Comparison of ENCODE assay signal across 11 cellular contexts in the genomic region with DNA sequence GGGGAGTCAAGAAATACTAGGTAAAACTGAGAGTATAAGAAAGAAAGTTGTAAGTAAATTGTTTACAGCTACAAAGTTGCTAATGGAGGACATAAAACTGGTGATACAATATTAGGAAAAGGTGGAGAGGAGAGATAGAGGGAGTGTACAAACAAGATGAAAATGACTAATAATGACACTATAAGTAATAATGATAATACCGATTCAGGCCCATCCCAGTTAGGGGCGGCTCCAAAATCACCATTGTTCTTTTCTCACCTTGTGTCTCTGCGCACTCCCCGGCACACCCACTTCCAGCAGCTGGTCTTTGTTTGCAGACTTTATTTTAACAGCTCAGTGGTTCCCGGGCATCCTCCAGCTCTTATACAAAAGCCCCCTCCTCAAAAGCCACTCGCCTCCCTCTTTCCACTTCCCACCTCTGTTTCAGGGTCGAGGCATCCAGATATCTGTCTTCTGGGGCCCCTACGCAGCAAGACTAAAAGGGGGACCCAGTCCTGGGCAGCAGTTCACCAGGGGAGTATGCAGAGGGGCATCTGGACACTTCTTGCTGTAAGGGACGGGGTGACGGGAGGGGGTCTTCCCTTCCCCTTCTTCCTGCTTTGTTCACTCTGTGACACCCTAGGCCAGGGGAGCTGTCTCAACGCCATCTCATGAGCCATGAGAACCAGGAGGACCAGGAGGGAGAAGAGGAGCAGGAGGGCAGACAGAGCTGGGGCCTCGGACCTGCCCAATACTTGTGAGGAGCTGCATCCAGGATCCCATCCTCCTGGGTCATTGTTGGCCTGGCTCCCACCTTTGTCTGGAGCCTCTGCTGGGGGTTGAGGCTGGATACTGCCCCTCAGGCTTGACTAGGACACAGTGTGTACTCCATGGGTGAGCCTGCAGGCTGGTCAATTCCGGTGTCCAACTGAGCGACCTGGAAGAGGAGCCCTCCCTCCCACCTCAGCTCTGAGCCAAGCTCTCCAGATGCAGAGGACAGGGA. TPM values are rescaled to one million over a fixed set of nuclear protein-coding genes. Genes with fewer than 3 reads are reported as not detected.
DNase-seq lines count a peak whose midpoint lies in the region; ATAC-seq and TF ChIP-seq lines count a peak whose summit lies in the region.
"Had no signal": no experiment of that assay in that cellular context is flagged by ENCODE, and none has a peak within 500 bp of the region (broad histone marks: within the 10 kb centered on the region; RNA-seq: fewer than 3 reads in every experiment).

No MANE protein-coding gene starts in this region.

- H3K27me3 ChIP-seq in heart left ventricle (no peaks in the 10 kb centered on the region), breast epithelium (no peaks in the 10 kb centered on the region), muscle layer of colon (ENCODE audit: control insufficient read depth in 1 of 2, insufficient read depth in 2 of 2, low read length in 2 of 2) (no peaks in the 10 kb centered on the region), uterus (no peaks in the 10 kb centered on the region), PC-9 (ENCODE audit: insufficient read depth, low read depth) (no peaks in the 10 kb centered on the region)

- intact Hi-C loops in heart left ventricle (cut with DNase I) = loop anchor here in 6 of 10 donors (5.0 to 10.0 kb wide), 3 partner anchors 39 to 82 kb away; no protein-coding TSS in a partner anchor
- intact Hi-C loops in left cardiac atrium (cut with DNase I) = loop anchor here in 1 of 2 donors (5.0 kb wide), 1 partner anchor 39 kb away; no protein-coding TSS in a partner anchor
- intact Hi-C loops in breast epithelium (cut with DNase I; ENCODE audit: low total_unique reads) = no loop called here
- intact Hi-C loops in uterus (cut with DNase I; ENCODE audit: low total_unique reads) = no loop called here
- intact Hi-C loops in PC-9 (cut with micrococcal nuclease; ENCODE audit: unreplicated experiment) = loop anchor here (5.0 kb wide), 1 partner anchor 34 kb away; the partner anchor contains the start of gene APOL4

- ATAC-seq in heart left ventricle (no peak), left cardiac atrium (no peak)

- H3K9ac ChIP-seq in muscle layer of colon (ENCODE audit: low read length) = peak overlapping the region; percentile 98
- H3K9ac ChIP-seq: parathyroid adenoma had no signal

- no TSS peak for BruUV-seq in PC-9 (replicated peaks; lab: Mats Ljungman, UMichigan)

- H3K27ac ChIP-seq in heart left ventricle (peak overlapping the region in 9 of 12 donors; percentile 15 to 96 (median 92)), breast epithelium (peak overlapping the region in 1 of 2 donors; percentile 92), muscle layer of colon (ENCODE audit: low read depth, low read length) (peak overlapping the region; percentile 95), uterus (peak overlapping the region; percentile 90 to 98), PC-9 (no peak overlapping the region)

- no peak for TF ChIP-seq POLR2A in heart left ventricle (IDR thresholded peaks at IDR 0.05)
- no peak for TF ChIP-seq POLR2A in breast epithelium (IDR thresholded peaks at IDR 0.05)
- TF ChIP-seq POLR2A in uterus (IDR thresholded peaks at IDR 0.05) = no peak

- H3K9me3 ChIP-seq in heart left ventricle (no peaks in the 10 kb centered on the region), breast epithelium (no peaks in the 10 kb centered on the region), muscle layer of colon (ENCODE audit: low read length) (no peaks in the 10 kb centered on the region), uterus (no peaks in the 10 kb centered on the region), PC-9 (ENCODE audit: insufficient read depth, low read depth) (no peaks in the 10 kb centered on the region)

- CTCF ChIA-PET in PC-9 (lab: Charles Lee) = no interaction called here

- no peak overlapping the region for H2AFZ ChIP-seq in PC-9
- H2AFZ ChIP-seq: parathyroid adenoma had no signal

- WGBS in heart left ventricle, 4 donors = 61 to 78% (median 65%) methylated on average over 14 of the region's 14 CpGs

- peak in 1 of 5 donors; percentile 37 for DNase-seq in heart left ventricle
- no peak for DNase-seq in left cardiac atrium
- DNase-seq in breast epithelium (ENCODE audit: low spot score in 2 of 2) = no peak
- DNase-seq in uterus = no peak
- no peak for DNase-seq in PC-9
- DNase-seq in NCI-H1092 treated with DMSO at 0.1 percent for 48 hours (lab: John Stamatoyannopoulos, UW) = no peak
- DNase-seq in SHP77 (lab: John Stamatoyannopoulos, UW) = no peak
- DNase-seq: hippocampal formation, NCI-H2107 had no signal

- H3K9me2 ChIP-seq in PC-9 (ENCODE audit: insufficient read depth) = no peaks in the 10 kb centered on the region

- H3K36me3 ChIP-seq in heart left ventricle (peaks cover 0 to 57% (median 24%) of the 10 kb centered on the region in 9 donors), breast epithelium (no peaks in the 10 kb centered on the region), muscle layer of colon (ENCODE audit: insufficient read depth, low read length) (peaks cover 18% of the 10 kb centered on the region), uterus (no peaks in the 10 kb centered on the region), PC-9 (ENCODE audit: low read depth) (no peaks in the 10 kb centered on the region)

- peaks cover 6% of the 10 kb centered on the region; the same call in 1 of the 2 replicates for H3F3A ChIP-seq in PC-9 (ENCODE audit: insufficient read depth, low read depth)

- H4K20me1 ChIP-seq in PC-9 (ENCODE audit: insufficient read depth) = no peaks in the 10 kb centered on the region

- H3K4me1 ChIP-seq in heart left ventricle (peaks cover 6 to 56% (median 45%) of the 10 kb centered on the region in 12 donors), breast epithelium (peaks cover 0 to 9% of the 10 kb centered on the region in 2 donors), muscle layer of colon (ENCODE audit: insufficient read depth, low read length) (peaks cover 43% of the 10 kb centered on the region), uterus (peaks cover 4 to 20% of the 10 kb centered on the region in 2 donors), PC-9 (replicated peaks; ENCODE audit: insufficient read depth) (peaks cover 21% of the 10 kb centered on the region)

- TF ChIP-seq CTCF in heart left ventricle (IDR thresholded peaks at IDR 0.05) (no peak), breast epithelium (IDR thresholded peaks at IDR 0.05) (no peak), uterus (IDR thresholded peaks at IDR 0.05) (no peak), PC-9 (conservative IDR thresholded peaks at IDR 0.05) (no peak)

- peak overlapping the region in 9 of 12 donors; percentile 2 to 86 (median 78) for H3K4me3 ChIP-seq in heart left ventricle
- peak overlapping the region; percentile 52 to 73 (median 63) for H3K4me3 ChIP-seq in breast epithelium
- H3K4me3 ChIP-seq in muscle layer of colon (ENCODE audit: low read depth in 1 of 2, low read length in 2 of 2) = peak overlapping the region; percentile 10 to 98
- peak overlapping the region in 1 of 2 donors; percentile 63 for H3K4me3 ChIP-seq in uterus
- H3K4me3 ChIP-seq in PC-9 = no peak overlapping the region

- peaks cover 24% of the 10 kb centered on the region for H3K79me2 ChIP-seq in PC-9 (ENCODE audit: low read depth)
- H3K79me2 ChIP-seq: parathyroid adenoma had no signal

- POLR2A ChIA-PET in PC-9 (lab: Charles Lee; ENCODE audit: unreplicated experiment) = no interaction called here

- H3K4me2 ChIP-seq in PC-9 = no peak overlapping the region

RNA-seq across cellular contexts. Expression of gene APOL2, which starts 2.7 kb away (rescaled TPM):
- total RNA-seq in heart left ventricle = 100 to 1,000 TPM in 1 of 9 donors, 10 to 100 TPM in 8; 26.6 to 213 (median 55.9) TPM
- 10 to 100 TPM; 37.2 to 44.7 TPM for polyA plus RNA-seq in heart left ventricle
- 10 to 100 TPM; 43.8 to 43.9 TPM for total RNA-seq in left cardiac atrium
- 100 to 1,000 TPM in 1 of 3 donors, 10 to 100 TPM in 2; 50.4 to 112 (median 73.8) TPM for total RNA-seq in breast epithelium
- 10 to 100 TPM; 15.6 to 96.2 (median 60.3) TPM for total RNA-seq in uterus
- 19.9 and 27.4 TPM in 2 replicates for total RNA-seq in PC-9 (2021)

RNA-seq across cellular contexts. Expression of gene APOL1, which starts 16.3 kb away (rescaled TPM):
- total RNA-seq in heart left ventricle (100 to 1,000 TPM in 1 of 9 donors, 10 to 100 TPM in 8; 10.4 to 132 (median 18.1) TPM), left cardiac atrium (10 to 100 TPM; 26.5 to 40.7 TPM), breast epithelium (10 to 100 TPM in 2 of 3 donors, 1 to 10 TPM in 1; 5.9 to 38.3 (median 22.2) TPM), uterus (10 to 100 TPM in 3 of 4 donors, 1 to 10 TPM in 1; 9.8 to 89.7 (median 19.9) TPM), PC-9 (2021) (27.0 and 33.0 TPM in 2 replicates)
- polyA plus RNA-seq in heart left ventricle = 10 to 100 TPM; 13.4 to 18.9 TPM

RNA-seq across cellular contexts. Expression of gene APOL4, which starts 35.0 kb away (rescaled TPM):
- total RNA-seq in heart left ventricle = 10 to 100 TPM in 2 of 9 donors, 1 to 10 TPM in 5, not detected in 2; 1.7 to 26.5 (median 5.7) TPM
- 1 to 10 TPM; 2.8 to 3.2 TPM for polyA plus RNA-seq in heart left ventricle
- 10 to 100 TPM; 10.8 to 11.4 TPM for total RNA-seq in left cardiac atrium
- 10 to 100 TPM in 2 of 3 donors, 1 to 10 TPM in 1; 4.9 to 41.3 (median 15.0) TPM for total RNA-seq in breast epithelium
- 10 to 100 TPM in 2 of 4 donors, 1 to 10 TPM in 1, not detected in 1; 1.0 to 35.2 (median 16.9) TPM for total RNA-seq in uterus
- total RNA-seq in PC-9 (2021) = not detected in 2 replicates

Comparison
In these comparisons a context has a peak if more than half of its experiments do, and no peak if none do; other contexts are left out.
1. intact Hi-C loops: an anchor here in heart left ventricle (5.0 to 10.0 kb wide) and PC-9 (5.0 kb wide); none called in breast epithelium and uterus.